Comparison of ENCODE assay signal across 22 cellular contexts in genomic region chr5:112234000-112234399, GRCh38.
A peak's percentile ranks its signal among the peaks of the same experiment; 100 is the strongest.
DNase-seq lines count a peak whose midpoint lies in the region; FAIRE-seq and TF ChIP-seq lines count a peak whose summit lies in the region.
"Had no signal": no experiment of that assay in that cellular context is flagged by ENCODE, and none has a peak within 500 bp of the region (broad histone marks: within the 10 kb centered on the region; RNA-seq: fewer than 3 reads in every experiment).

No MANE protein-coding gene starts in this region.

- no peak for TF ChIP-seq POLR2A in breast epithelium (IDR thresholded peaks at IDR 0.05)

- peaks cover 43% of the 10 kb centered on the region for H3K4me1 Mint-ChIP-seq in MCF 10A (ENCODE audit: insufficient read depth, unreplicated experiment)
- H3K4me1 Mint-ChIP-seq in nephron progenitor cell, result no peaks in the 10 kb centered on the region
- H3K4me1 Mint-ChIP-seq: B cell had no signal

- no peaks in the 10 kb centered on the region for H3K9me3 Mint-ChIP-seq in MCF 10A (ENCODE audit: unreplicated experiment)
- H3K9me3 Mint-ChIP-seq in nephron progenitor cell, result no peaks in the 10 kb centered on the region
- H3K9me3 Mint-ChIP-seq: CD4-positive, alpha-beta T cell; CD8-positive, alpha-beta T cell had no signal

- no peak for TF ChIP-seq CTCF in MCF 10A (IDR thresholded peaks at IDR 0.05; ENCODE audit: unreplicated experiment)
- no peak for TF ChIP-seq CTCF in breast epithelium (IDR thresholded peaks at IDR 0.05)
- TF ChIP-seq CTCF in nephron progenitor cell (IDR thresholded peaks at IDR 0.05), result no peak

- no peak for FAIRE-seq in RCC 7860 (lab: Jason Lieb, UNC)
- FAIRE-seq: A549, D721Med, G401.6, GM12891, GM19239 had no signal

- H3K36me3 Mint-ChIP-seq in MCF 10A (ENCODE audit: insufficient read depth, unreplicated experiment), result peaks cover 8% of the 10 kb centered on the region
- no peaks in the 10 kb centered on the region for H3K36me3 Mint-ChIP-seq in nephron progenitor cell (ENCODE audit: low read depth)
- H3K36me3 Mint-ChIP-seq: CD8-positive, alpha-beta T cell had no signal

- peak overlapping the region; percentile 10 for H3K27ac Mint-ChIP-seq in MCF 10A (ENCODE audit: low read depth, unreplicated experiment)
- H3K27ac Mint-ChIP-seq in nephron progenitor cell, result peak overlapping the region; percentile 39
- H3K27ac Mint-ChIP-seq: B cell; CD4-positive, alpha-beta T cell; CD8-positive, alpha-beta T cell had no signal

- no peaks in the 10 kb centered on the region for H3K4me1 ChIP-seq in breast epithelium
- H3K4me1 ChIP-seq: BLaER1 treated with 17β-estradiol and CSF1 and Interleukin-3, amounts not matched to agents 10 nM and 100 nM had no signal

- intact Hi-C loops in MCF 10A (cut with micrococcal nuclease), result no loop called here
- intact Hi-C loops in breast epithelium (cut with DNase I; ENCODE audit: low total_unique reads), result no loop called here

- H3K4me3 Mint-ChIP-seq in MCF 10A (ENCODE audit: unreplicated experiment) (no peak overlapping the region), nephron progenitor cell (no peak overlapping the region)
- H3K4me3 Mint-ChIP-seq: B cell; CD4-positive, alpha-beta T cell; CD8-positive, alpha-beta T cell had no signal

- POLR2A ChIA-PET in MCF 10A (lab: Yijun Ruan, JAX), result interaction anchor here (0.9 to 2.3 kb wide), 8 partner anchors 13 to 73 kb away, joined by 3 to 17 read pairs (median 4); no protein-coding TSS in a partner anchor

- no TSS peak for BruUV-seq in MCF 10A (replicated peaks; lab: Mats Ljungman, UMichigan)

- H3K4me3 ChIP-seq in breast epithelium, result no peak overlapping the region
- H3K4me3 ChIP-seq: A549; BLaER1 treated with 17β-estradiol and CSF1 and Interleukin-3, amounts not matched to agents 10 nM and 100 nM had no signal

- H3K27me3 ChIP-seq in breast epithelium, result no peaks in the 10 kb centered on the region
- H3K27me3 ChIP-seq: BLaER1 treated with 17β-estradiol and CSF1 and Interleukin-3, amounts not matched to agents 10 nM and 100 nM had no signal

- peaks cover 5% of the 10 kb centered on the region for H3K36me3 ChIP-seq in breast epithelium
- H3K36me3 ChIP-seq: BLaER1 treated with 17β-estradiol and CSF1 and Interleukin-3, amounts not matched to agents 10 nM and 100 nM had no signal

- no peak overlapping the region for H3K27ac ChIP-seq in breast epithelium
- peak overlapping the region; percentile 65 for H3K27ac ChIP-seq in epithelial cell of prostate
- H3K27ac ChIP-seq: 22Rv1; BLaER1 treated with 17β-estradiol and CSF1 and Interleukin-3, amounts not matched to agents 10 nM and 100 nM; C4-2B had no signal

- CTCF ChIA-PET in MCF 10A (lab: Yijun Ruan, JAX), result interaction anchor here (0.7 to 1.2 kb wide), 3 partner anchors 58 to 187 kb away, joined by 3 to 5 read pairs (median 3); no protein-coding TSS in a partner anchor

- DNase-seq in MCF 10A (ENCODE audit: unreplicated experiment), result no peak
- no peak for DNase-seq in breast epithelium (ENCODE audit: low spot score in 2 of 2)
- DNase-seq in epithelial cell of prostate (ENCODE audit: low read depth, low spot score), result no peak
- DNase-seq in nephron progenitor cell, result no peak
- no peak for DNase-seq in RCC 7860 (ENCODE audit: low spot score)
- no peak for DNase-seq in NCI-H146 treated with DMSO at 0.1 percent for 48 hours (lab: John Stamatoyannopoulos, UW; ENCODE audit: unreplicated experiment)
- DNase-seq: AML-193; Caco-2; Calu3; CD4-positive, alpha-beta T cell; CD8-positive, alpha-beta T cell; DMS79 treated with DMSO at 0.1 percent for 48 hours; GF-D8 had no signal

- H3K27me3 Mint-ChIP-seq in MCF 10A (ENCODE audit: insufficient read depth, unreplicated experiment) (no peaks in the 10 kb centered on the region), nephron progenitor cell (ENCODE audit: low read depth, poor library complexity) (peaks cover 2% of the 10 kb centered on the region)
- H3K27me3 Mint-ChIP-seq: B cell had no signal

- H3K9me3 ChIP-seq in breast epithelium, result no peaks in the 10 kb centered on the region
- H3K9me3 ChIP-seq: A549; BLaER1 treated with 17β-estradiol and CSF1 and Interleukin-3, amounts not matched to agents 10 nM and 100 nM; Caco-2 had no signal
